ENCODE assay signal across 11 cellular contexts in genomic region chr20:51802170-51802745, GRCh38. TPM values are rescaled to one million over a fixed set of nuclear protein-coding genes. Genes with fewer than 3 reads are reported as not detected.
A peak's percentile ranks its signal among the peaks of the same experiment; 100 is the strongest.
DNase-seq lines count a peak whose midpoint lies in the region; FAIRE-seq and TF ChIP-seq lines count a peak whose summit lies in the region.
"Had no signal": no experiment of that assay in that cellular context is flagged by ENCODE, and none has a peak within 500 bp of the region (broad histone marks: within the 10 kb centered on the region; RNA-seq: fewer than 3 reads in every experiment).

Gene SALL4, minus strand, starts transcription at chr20:51802521. Its CDS starts 113 bp downstream, at chr20:51802408.

- CTCF ChIA-PET in RWPE1 (lab: Yijun Ruan, JAX): interaction anchor here (0.6 to 1.5 kb wide), 4 partner anchors 12 to 389 kb away, joined by 3 to 4 read pairs (median 4); partner anchors contain the start of gene ZFP64

- H3K79me2 ChIP-seq in MM.1S (ENCODE audit: low read length): no peaks in the 10 kb centered on the region

- H3K4me3 ChIP-seq in MM.1S (ENCODE audit: low read length) (no peak within 1 kb of the TSS), dorsolateral prefrontal cortex (peak within 1 kb of the TSS; percentile 29 to 77 (median 62)), mucosa of stomach (ENCODE audit: low read length) (no peak within 1 kb of the TSS)

- H3K9me3 ChIP-seq in MM.1S (replicated peaks; ENCODE audit: insufficient read depth, low read length) (no peaks in the 10 kb centered on the region), mucosa of stomach (ENCODE audit: control insufficient read depth, low read length) (no peaks in the 10 kb centered on the region)

- POLR2A ChIA-PET in RWPE1 (lab: Yijun Ruan, JAX; ENCODE audit: low non-redundant PET): no interaction called here

- peak within 1 kb of the TSS; percentile 98; the same call in 1 of the 2 replicates for H3K4me2 ChIP-seq in MM.1S (ENCODE audit: low read depth, low read length)

- DNase-seq in MM.1S (no peak), dorsolateral prefrontal cortex (peak in 1 of 10 donors; percentile 10), GM03348 (ENCODE audit: low spot score) (no peak), HPDE6-E6E7 (ENCODE audit: extremely low spot score) (no peak), RWPE1 (ENCODE audit: low spot score) (no peak)
- no peak for DNase-seq in activated CD4-positive, alpha-beta T cell treated with anti-CD3 and anti-CD28 coated beads for 4 hours
- DNase-seq: activated gamma-delta T cell treated with Interleukin-2 at 50 U/mL for 16 hours, DND-41, occipital lobe had no signal

- intact Hi-C loops in dorsolateral prefrontal cortex (cut with DNase I): loop anchor here in 1 of 2 donors (10.0 kb wide), 2 partner anchors 163 to 283 kb away; no protein-coding TSS in a partner anchor

- H3K4me1 ChIP-seq in MM.1S (ENCODE audit: low read length): no peaks in the 10 kb centered on the region
- peaks cover 16% of the 10 kb centered on the region for H3K4me1 ChIP-seq in mucosa of stomach (ENCODE audit: control insufficient read depth, insufficient read depth, low read length)

- H3K27ac ChIP-seq in MM.1S (ENCODE audit: low read length) (no peak within 1 kb of the TSS), dorsolateral prefrontal cortex (peak within 1 kb of the TSS in 1 of 59 donors; percentile 7), RWPE1 (no peak within 1 kb of the TSS)

- peak; percentile 85 for FAIRE-seq in A204.1 (lab: Jason Lieb, UNC)

- no peak for TF ChIP-seq CTCF in MM.1S (IDR thresholded peaks at IDR 0.05; ENCODE audit: low read length)
- no peak for TF ChIP-seq CTCF in dorsolateral prefrontal cortex (IDR thresholded peaks at IDR 0.05 in 54 of 56, conservative IDR thresholded peaks at IDR 0.05 in 2 of 56; ENCODE audit: low read depth in 1 of 56, partially characterized antibody in 56 of 56)
- TF ChIP-seq CTCF in RWPE1 (conservative IDR thresholded peaks at IDR 0.05; ENCODE audit: low read depth): no peak

- H4K20me1 ChIP-seq in MM.1S (ENCODE audit: insufficient read depth, low read length): no peaks in the 10 kb centered on the region

- no peaks in the 10 kb centered on the region for H3K9me2 ChIP-seq in MM.1S (replicated peaks; ENCODE audit: insufficient read depth, low read length)

- H3F3A ChIP-seq in MM.1S (ENCODE audit: insufficient read depth, low read length): no peaks in the 10 kb centered on the region

- H3K9ac ChIP-seq in MM.1S (ENCODE audit: low read length) (no peak within 1 kb of the TSS), mucosa of stomach (ENCODE audit: low read length) (peak within 1 kb of the TSS; percentile 64)

- H3K36me3 ChIP-seq in MM.1S (replicated peaks; ENCODE audit: insufficient read depth, low read length) (no peaks in the 10 kb centered on the region), mucosa of stomach (ENCODE audit: control insufficient read depth, insufficient read depth, low read length) (no peaks in the 10 kb centered on the region)

- H3K27me3 ChIP-seq in MM.1S (replicated peaks; ENCODE audit: insufficient read depth, low read length): no peaks in the 10 kb centered on the region
- H3K27me3 ChIP-seq in dorsolateral prefrontal cortex: peaks cover 0 to 49% (median 26%) of the 10 kb centered on the region in 45 donors
- peaks cover 37% of the 10 kb centered on the region for H3K27me3 ChIP-seq in mucosa of stomach (ENCODE audit: control insufficient read depth, insufficient read depth, low read length)

- no peak within 1 kb of the TSS for H2AFZ ChIP-seq in MM.1S (ENCODE audit: low read length)

RNA-seq across cellular contexts. Expression of gene SALL4, which starts in this region (rescaled TPM):
- 1 to 10 TPM in 11 of 120 experiments, under 1 TPM in 86, not detected in 23; 0.07 to 1.8 (median 0.35) TPM for total RNA-seq in dorsolateral prefrontal cortex

Comparison
In these comparisons a context has a peak if more than half of its experiments do, and no peak if none do; other contexts are left out.
1. H3K4me3 ChIP-seq: peak in dorsolateral prefrontal cortex (59 of 59); none in MM.1S (single experiment) and mucosa of stomach (single experiment).